8 cellular contexts compared by ENCODE assay signal in genomic region chr20:59933296-59933848, GRCh38. TPM values are rescaled to one million over a fixed set of nuclear protein-coding genes. Genes with fewer than 3 reads are reported as not detected.
DNase-seq lines count a peak whose midpoint lies in the region; ATAC-seq, FAIRE-seq and TF ChIP-seq lines count a peak whose summit lies in the region.

SYCP2 (minus strand) TSS chr20:59933637; CDS start chr20:59922413, 11,224 bp downstream.

- peak; percentile 46 for ATAC-seq in GM18505 (IDR thresholded peaks at IDR 0.05; ENCODE audit: unreplicated experiment)
- peak; percentile 82 to 87 (median 86) for ATAC-seq in pancreas

- TF ChIP-seq CTCF in pancreas (IDR thresholded peaks at IDR 0.05), result no peak

- H3K4me1 ChIP-seq in pancreas (peaks cover 2 to 30% (median 16%) of the 10 kb centered on the region in 3 donors), urinary bladder (ENCODE audit: insufficient read depth) (no peaks in the 10 kb centered on the region)

- H3K9me3 Mint-ChIP-seq in activated T-helper 2 cell treated with anti-CD3 and anti-CD28 coated beads, Interferon-gamma antibody, Interleukin-2, Interleukin-4, amounts not matched to agents 10 μg/mL and 5 μg/mL and 100 μg/mL, durations not matched to agents 14 hours and 24 hours and 36 hours, result no peaks in the 10 kb centered on the region

- H3K4me3 Mint-ChIP-seq in activated T-helper 2 cell treated with anti-CD3 and anti-CD28 coated beads, Interferon-gamma antibody, Interleukin-2, Interleukin-4, amounts not matched to agents 10 μg/mL and 5 μg/mL and 100 μg/mL, durations not matched to agents 14 hours and 24 hours and 36 hours (ENCODE audit: low read depth), result peak within 1 kb of the TSS; percentile 73

- no peak for FAIRE-seq in frontal cortex (lab: Jason Lieb, UNC)
- no peak for FAIRE-seq in pancreas (lab: Jason Lieb, UNC)

- peaks cover 5% of the 10 kb centered on the region for H3K27me3 Mint-ChIP-seq in activated T-helper 2 cell treated with anti-CD3 and anti-CD28 coated beads, Interferon-gamma antibody, Interleukin-2, Interleukin-4, amounts not matched to agents 10 μg/mL and 5 μg/mL and 100 μg/mL, durations not matched to agents 14 hours and 24 hours and 36 hours (ENCODE audit: low read depth)

- no peaks in the 10 kb centered on the region for H3K27me3 ChIP-seq in pancreas

- intact Hi-C loops in activated T-helper 2 cell treated with anti-CD3 and anti-CD28 coated beads, Interferon-gamma antibody, Interleukin-2, Interleukin-4, amounts not matched to agents 10 μg/mL and 5 μg/mL and 100 μg/mL, durations not matched to agents 14 hours and 24 hours and 36 hours (cut with micrococcal nuclease), result no loop called here
- intact Hi-C loops in pancreas (cut with DNase I), result no loop called here

- H3K4me3 ChIP-seq in pancreas, result peak within 1 kb of the TSS; percentile 63 to 97 (median 72)
- H3K4me3 ChIP-seq in urinary bladder (ENCODE audit: low read depth, low read length), result peak within 1 kb of the TSS; percentile 57

- WGBS in pancreas, 2 donors, result 17 to 18% methylated on average over 54 to 65 of the region's 65 CpGs
- 33% methylated on average over 65 of the region's 65 CpGs for WGBS in urinary bladder

- DNase-seq in NCI-H1092 (lab: John Stamatoyannopoulos, UW), result peak; percentile 67
- DNase-seq in activated T-helper 2 cell treated with anti-CD3 and anti-CD28 coated beads, Interferon-gamma antibody, Interleukin-2, Interleukin-4, amounts not matched to agents 10 μg/mL and 5 μg/mL and 100 μg/mL, durations not matched to agents 14 hours and 24 hours and 36 hours (ENCODE audit: low spot score), result peak; percentile 51
- peak; percentile 76 to 79 for DNase-seq in frontal cortex (ENCODE audit: low spot score in 2 of 2)
- DNase-seq in pancreas, result peak; percentile 63 to 88 (median 72)
- DNase-seq in ecto neural progenitor cell (ENCODE audit: low spot score), result no peak
- no peak for DNase-seq in foreskin melanocyte

- H3K27ac Mint-ChIP-seq in activated T-helper 2 cell treated with anti-CD3 and anti-CD28 coated beads, Interferon-gamma antibody, Interleukin-2, Interleukin-4, amounts not matched to agents 10 μg/mL and 5 μg/mL and 100 μg/mL, durations not matched to agents 14 hours and 24 hours and 36 hours, result peak within 1 kb of the TSS; percentile 22

- H3K36me3 Mint-ChIP-seq in activated T-helper 2 cell treated with anti-CD3 and anti-CD28 coated beads, Interferon-gamma antibody, Interleukin-2, Interleukin-4, amounts not matched to agents 10 μg/mL and 5 μg/mL and 100 μg/mL, durations not matched to agents 14 hours and 24 hours and 36 hours (ENCODE audit: low read depth), result peaks cover 14% of the 10 kb centered on the region

- H3K27ac ChIP-seq in pancreas, result peak within 1 kb of the TSS; percentile 25 to 74 (median 62)
- H3K27ac ChIP-seq in urinary bladder (ENCODE audit: low read depth), result no peak within 1 kb of the TSS

- H3K9me3 ChIP-seq in pancreas, result no peaks in the 10 kb centered on the region

- no peaks in the 10 kb centered on the region for H3K36me3 ChIP-seq in pancreas
- H3K36me3 ChIP-seq in urinary bladder (ENCODE audit: insufficient read depth), result no peaks in the 10 kb centered on the region

- no peak for TF ChIP-seq POLR2A in GM18505 (IDR thresholded peaks at IDR 0.05; ENCODE audit: borderline replicate concordance, extremely low read depth, insufficient read depth, insufficient read length)

- peaks cover 32% of the 10 kb centered on the region for H3K4me1 Mint-ChIP-seq in activated T-helper 2 cell treated with anti-CD3 and anti-CD28 coated beads, Interferon-gamma antibody, Interleukin-2, Interleukin-4, amounts not matched to agents 10 μg/mL and 5 μg/mL and 100 μg/mL, durations not matched to agents 14 hours and 24 hours and 36 hours (ENCODE audit: low read depth)

RNA-seq across cellular contexts. Expression of gene SYCP2, which starts in this region (rescaled TPM):
- 4.6 and 4.9 TPM in 2 replicates for total RNA-seq in activated T-helper 2 cell treated with anti-CD3 and anti-CD28 coated beads, Interferon-gamma antibody, Interleukin-2, Interleukin-4, amounts not matched to agents 10 μg/mL and 5 μg/mL and 100 μg/mL, durations not matched to agents 14 hours and 24 hours and 36 hours
- total RNA-seq in frontal cortex, result 4.1 TPM
- 1 to 10 TPM; 1.3 to 4.7 (median 2.5) TPM for total RNA-seq in pancreas
- 1 to 10 TPM; 4.0 to 4.4 TPM for polyA plus RNA-seq in pancreas
- total RNA-seq in urinary bladder, result 6.7 TPM
- 1.2 TPM for polyA plus RNA-seq in urinary bladder

Comparison
In these comparisons a context has a peak if more than half of its experiments do, and no peak if none do; other contexts are left out.
1. DNase-seq: peak in NCI-H1092 (single experiment), activated T-helper 2 cell treated with anti-CD3 and anti-CD28 coated beads, Interferon-gamma antibody, Interleukin-2, Interleukin-4, amounts not matched to agents 10 μg/mL and 5 μg/mL and 100 μg/mL, durations not matched to agents 14 hours and 24 hours and 36 hours (single experiment), frontal cortex (2 of 2) and pancreas (6 of 6); none in ecto neural progenitor cell (single experiment) and foreskin melanocyte (single experiment).